8 cellular contexts compared by ENCODE assay signal in genomic region chr2:190359896-190360376, GRCh38. TPM values are rescaled to one million over a fixed set of nuclear protein-coding genes. Genes with fewer than 3 reads are reported as not detected.
DNase-seq lines count a peak whose midpoint lies in the region; ATAC-seq and TF ChIP-seq lines count a peak whose summit lies in the region.

No MANE protein-coding gene starts in this region.

- H3K9me3 Mint-ChIP-seq in dendritic cell treated with granulocyte-macrophage colony-stimulating factor and Interleukin-4, amounts not matched to agents 40 ng/mL and 50 ng/mL, for 4 days = no peaks in the 10 kb centered on the region
- H3K9me3 Mint-ChIP-seq in mesothelial cell of epicardium = no peaks in the 10 kb centered on the region

- H3K27me3 ChIP-seq in stomach = no peaks in the 10 kb centered on the region

- H3K4me1 Mint-ChIP-seq in dendritic cell treated with granulocyte-macrophage colony-stimulating factor and Interleukin-4, amounts not matched to agents 40 ng/mL and 50 ng/mL, for 4 days (ENCODE audit: low read depth) = peaks cover 6% of the 10 kb centered on the region
- H3K4me1 Mint-ChIP-seq in mesothelial cell of epicardium = peaks cover 39% of the 10 kb centered on the region

- TF ChIP-seq EP300 in stomach (IDR thresholded peaks at IDR 0.05) = no peak

- intact Hi-C loops in dendritic cell treated with granulocyte-macrophage colony-stimulating factor and Interleukin-4, amounts not matched to agents 40 ng/mL and 50 ng/mL, for 4 days (cut with micrococcal nuclease) = no loop called here
- intact Hi-C loops in stomach (cut with DNase I; ENCODE audit: low total_unique reads) = no loop called here

- H3K27ac ChIP-seq in stomach = peak overlapping the region in 4 of 5 donors; percentile 51 to 73 (median 66)

- peaks cover 9% of the 10 kb centered on the region for H3K36me3 Mint-ChIP-seq in dendritic cell treated with granulocyte-macrophage colony-stimulating factor and Interleukin-4, amounts not matched to agents 40 ng/mL and 50 ng/mL, for 4 days (ENCODE audit: low read depth)
- no peaks in the 10 kb centered on the region for H3K36me3 Mint-ChIP-seq in mesothelial cell of epicardium

- H3K4me1 ChIP-seq in stomach = peaks cover 9 to 49% (median 33%) of the 10 kb centered on the region in 4 donors

- no peak for TF ChIP-seq POLR2A in stomach (IDR thresholded peaks at IDR 0.05)

- DNase-seq in AG10803 (ENCODE audit: low read depth) = peak; percentile 66
- DNase-seq in activated CD4-positive, alpha-beta T cell treated with anti-CD3 and anti-CD28 coated beads for 1 hour = peak; percentile 11
- no peak for DNase-seq in mesothelial cell of epicardium (ENCODE audit: low spot score in 2 of 2, unreplicated experiment in 2 of 2)
- DNase-seq in stomach = peak; percentile 59
- DNase-seq in UCSD-AML1 (lab: John Stamatoyannopoulos, UW; ENCODE audit: unreplicated experiment) = no peak

- ATAC-seq in GM19328 (IDR thresholded peaks at IDR 0.05; ENCODE audit: unreplicated experiment) (peak; percentile 76), HG03442 (IDR thresholded peaks at IDR 0.05; ENCODE audit: unreplicated experiment) (peak; percentile 88)

- 3 to 14% (median 10%) methylated on average over 6 of the region's 6 CpGs for WGBS in stomach, 5 donors

- H3K4me3 ChIP-seq in AG10803 (ENCODE audit: low read length) (peak overlapping the region; percentile 49), stomach (peak overlapping the region; percentile 24 to 36 (median 25))

- TF ChIP-seq CTCF in AG10803 (conservative IDR thresholded peaks at IDR 0.05; ENCODE audit: low read length) (no peak), mesothelial cell of epicardium (IDR thresholded peaks at IDR 0.05; ENCODE audit: unreplicated experiment) (no peak), stomach (IDR thresholded peaks at IDR 0.05) (no peak)

- H3K4me3 Mint-ChIP-seq in dendritic cell treated with granulocyte-macrophage colony-stimulating factor and Interleukin-4, amounts not matched to agents 40 ng/mL and 50 ng/mL, for 4 days = no peak overlapping the region
- peak overlapping the region; percentile 26 for H3K4me3 Mint-ChIP-seq in mesothelial cell of epicardium

- peaks cover 0 to 24% (median 17%) of the 10 kb centered on the region in 4 donors for H3K36me3 ChIP-seq in stomach

- peak overlapping the region; percentile 35 for H3K27ac Mint-ChIP-seq in dendritic cell treated with granulocyte-macrophage colony-stimulating factor and Interleukin-4, amounts not matched to agents 40 ng/mL and 50 ng/mL, for 4 days
- H3K27ac Mint-ChIP-seq in mesothelial cell of epicardium = peak overlapping the region; percentile 76

- no peaks in the 10 kb centered on the region for H3K27me3 Mint-ChIP-seq in dendritic cell treated with granulocyte-macrophage colony-stimulating factor and Interleukin-4, amounts not matched to agents 40 ng/mL and 50 ng/mL, for 4 days
- H3K27me3 Mint-ChIP-seq in mesothelial cell of epicardium (ENCODE audit: low read depth) = no peaks in the 10 kb centered on the region

- H3K9me3 ChIP-seq in stomach = no peaks in the 10 kb centered on the region

RNA-seq across cellular contexts. Expression of gene INPP1, which starts 16.5 kb away (rescaled TPM):
- total RNA-seq in mesothelial cell of epicardium = 18.4 to 20.6 TPM (median 20.3 TPM) in 3 replicates
- total RNA-seq in stomach = 10 to 100 TPM in 3 of 5 donors, 1 to 10 TPM in 1, not detected in 1; 4.2 to 51.0 (median 26.4) TPM
- 10 to 100 TPM in 2 of 3 donors, 1 to 10 TPM in 1; 8.3 to 32.3 (median 25.5) TPM for polyA plus RNA-seq in stomach

RNA-seq across cellular contexts. Expression of gene HIBCH, which starts 40.3 kb away (rescaled TPM):
- total RNA-seq in mesothelial cell of epicardium = 55.7 to 64.0 TPM (median 58.8 TPM) in 3 replicates
- 10 to 100 TPM; 10.3 to 93.3 (median 32.7) TPM for total RNA-seq in stomach
- 10 to 100 TPM; 12.8 to 23.5 (median 22.7) TPM for polyA plus RNA-seq in stomach

RNA-seq across cellular contexts. Expression of gene MFSD6, which starts 48.2 kb away (rescaled TPM):
- total RNA-seq in mesothelial cell of epicardium (10.9 to 12.6 TPM (median 11.7 TPM) in 3 replicates), stomach (100 to 1,000 TPM in 2 of 5 donors, 10 to 100 TPM in 3; 18.7 to 134 (median 63.5) TPM)
- polyA plus RNA-seq in stomach = 10 to 100 TPM in 2 of 3 donors, 1 to 10 TPM in 1; 9.2 to 12.8 (median 12.4) TPM

Comparison
In these comparisons a context has a peak if more than half of its experiments do, and no peak if none do; other contexts are left out.
1. DNase-seq: peak in AG10803 (single experiment), activated CD4-positive, alpha-beta T cell treated with anti-CD3 and anti-CD28 coated beads for 1 hour (single experiment) and stomach (single experiment); none in mesothelial cell of epicardium (0 of 2) and UCSD-AML1 (single experiment).